ENCODE assay signal across 14 cellular contexts in genomic region chr6:80356000-80356399, GRCh38.
A peak's percentile ranks its signal among the peaks of the same experiment; 100 is the strongest.
DNase-seq lines count a peak whose midpoint lies in the region; ATAC-seq and TF ChIP-seq lines count a peak whose summit lies in the region.
"Had no signal": no experiment of that assay in that cellular context is flagged by ENCODE, and none has a peak within 500 bp of the region (broad histone marks: within the 10 kb centered on the region; RNA-seq: fewer than 3 reads in every experiment).

No MANE protein-coding gene starts in this region.

- no peak overlapping the region for H3K4me3 ChIP-seq in GM23338
- no peak overlapping the region for H3K4me3 ChIP-seq in testis
- H3K4me3 ChIP-seq: GM23248, HAP-1 had no signal

- no peak overlapping the region for H3K18ac ChIP-seq in H9 (ENCODE audit: insufficient read length, low read depth, low read length)

- H3K4me1 ChIP-seq in GM23338 (ENCODE audit: insufficient read depth), result no peaks in the 10 kb centered on the region
- H3K4me1 ChIP-seq in H9 (ENCODE audit: insufficient read depth, low read length), result 0 out of 2 replicates have a peak, but pooled peaks cover 2% of the 10 kb centered on the region
- no peaks in the 10 kb centered on the region for H3K4me1 ChIP-seq in testis
- H3K4me1 ChIP-seq: BE2C, HAP-1 had no signal

- H3K14ac ChIP-seq in H9 (ENCODE audit: insufficient read depth, low read length), result no peak overlapping the region

- H3K4me1 Mint-ChIP-seq in GM23338 (peaks cover 11% of the 10 kb centered on the region), H9 (peaks cover 10 to 25% of the 10 kb centered on the region in 2 experiments), WTC11 (peaks cover 17% of the 10 kb centered on the region)
- H3K4me1 Mint-ChIP-seq: CD4-positive, alpha-beta memory T cell; IgD-negative memory B cell had no signal

- no peak overlapping the region for H3K56ac ChIP-seq in H9 (ENCODE audit: insufficient read length, low read depth, low read length)

- peak; percentile 68 for ATAC-seq in GM23338
- peak; percentile 69 for ATAC-seq in WTC11

- H3K79me2 ChIP-seq in GM23338 (replicated peaks; ENCODE audit: insufficient read depth) (no peaks in the 10 kb centered on the region), H9 (ENCODE audit: insufficient read depth, low read length) (no peaks in the 10 kb centered on the region)

- no peak overlapping the region for H2BK5ac ChIP-seq in H9 (ENCODE audit: insufficient read length, low read length)

- no peaks in the 10 kb centered on the region for H3K79me1 ChIP-seq in H9 (ENCODE audit: insufficient read depth, low read depth, low read length, poor library complexity, severe bottlenecking)

- no peak overlapping the region for H3K23ac ChIP-seq in H9 (ENCODE audit: insufficient read length, low read depth, low read length)

- no peaks in the 10 kb centered on the region for H3K9me3 ChIP-seq in H9 (ENCODE audit: control insufficient read depth, low read depth, low read length)
- H3K9me3 ChIP-seq in testis, result no peaks in the 10 kb centered on the region
- H3K9me3 ChIP-seq: BE2C, HAP-1 had no signal

- H3K36me3 ChIP-seq in GM23338 (ENCODE audit: insufficient read depth) (no peaks in the 10 kb centered on the region), testis (ENCODE audit: low read depth, missing control alignments) (no peaks in the 10 kb centered on the region)
- H3K36me3 ChIP-seq: BE2C, HAP-1 had no signal

- no peaks in the 10 kb centered on the region for H4K20me1 ChIP-seq in GM23338 (replicated peaks; ENCODE audit: insufficient read depth)
- no peaks in the 10 kb centered on the region for H4K20me1 ChIP-seq in H9 (ENCODE audit: control insufficient read depth, insufficient read depth, insufficient read length)

- DNase-seq in GM23338 (ENCODE audit: low spot score) (peak; percentile 42), H9 (peak; percentile 29), WTC11 (ENCODE audit: low spot score) (no peak), iPS DF 19.7 (ENCODE audit: low read depth, low spot score) (peak; percentile 15), AML-193 (lab: John Stamatoyannopoulos, UW) (no peak), testis (no peak)
- no peak for DNase-seq in activated naive CD4-positive, alpha-beta T cell treated with anti-CD3 and anti-CD28 coated beads, Interleukin-2, amount 50 U/mL, for 16 hours
- DNase-seq: BE2C; CD4-positive, alpha-beta memory T cell; GM23248; HFFc6 had no signal

- H4K91ac ChIP-seq in H9 (ENCODE audit: insufficient read length, low read depth, low read length), result no peak overlapping the region

- H3K27me3 Mint-ChIP-seq in GM23338 (ENCODE audit: insufficient read depth, low read depth, poor library complexity) (no peaks in the 10 kb centered on the region), H9 (ENCODE audit: low read depth) (no peaks in the 10 kb centered on the region), WTC11 (ENCODE audit: low read depth) (no peaks in the 10 kb centered on the region)
- H3K27me3 Mint-ChIP-seq: CD4-positive, alpha-beta memory T cell; IgD-negative memory B cell had no signal

- no peak overlapping the region for H2AK5ac ChIP-seq in H9 (ENCODE audit: insufficient read length, low read length)

- TF ChIP-seq CTCF in GM23338 (conservative IDR thresholded peaks at IDR 0.05; ENCODE audit: low read depth in 2 of 2) (no peak), H9 (conservative IDR thresholded peaks at IDR 0.05) (no peak), WTC11 (IDR thresholded peaks at IDR 0.05) (no peak), testis (IDR thresholded peaks at IDR 0.05) (no peak)

- H3K27ac ChIP-seq in GM23338 (ENCODE audit: low read depth) (no peak overlapping the region), H9 (ENCODE audit: insufficient read length, low read depth, low read length) (no peak overlapping the region), testis (no peak overlapping the region)
- H3K27ac ChIP-seq: C4-2B, GM23248 had no signal

- no peak overlapping the region for H4K8ac ChIP-seq in H9 (replicated peaks; ENCODE audit: insufficient read length, low read depth, low read length)

- H2BK12ac ChIP-seq in H9 (ENCODE audit: insufficient read length, low read depth, low read length), result no peak overlapping the region

- H3K9ac ChIP-seq in H9 (ENCODE audit: extremely low read depth, insufficient read length, low read length), result no peak overlapping the region
- H3K9ac ChIP-seq: GM23248 had no signal

- H3K27me3 ChIP-seq in GM23338 (ENCODE audit: insufficient read depth) (no peaks in the 10 kb centered on the region), H9 (ENCODE audit: insufficient read depth, low read length) (no peaks in the 10 kb centered on the region), testis (no peaks in the 10 kb centered on the region)
- H3K27me3 ChIP-seq: BE2C had no signal

- H3K4me2 ChIP-seq in GM23338 (no peak overlapping the region), H9 (ENCODE audit: insufficient read depth, insufficient read length, low read length) (no peak overlapping the region)

- no peak overlapping the region for H2BK15ac ChIP-seq in H9 (ENCODE audit: low read depth, low read length)

- H3K4ac ChIP-seq in H9 (ENCODE audit: low read depth, low read length), result no peak overlapping the region

- no peaks in the 10 kb centered on the region for H3K23me2 ChIP-seq in H9 (ENCODE audit: insufficient read length, low read depth, low read length, poor library complexity, severe bottlenecking)

- H3T11ph ChIP-seq in H9 (ENCODE audit: low read length), result no peak overlapping the region

- no peak for TF ChIP-seq POLR2A in testis (IDR thresholded peaks at IDR 0.05)

- H3K9me2 ChIP-seq in GM23338 (ENCODE audit: insufficient read depth), result no peaks in the 10 kb centered on the region

- H2AFZ ChIP-seq in GM23338 (no peak overlapping the region), H9 (ENCODE audit: low read length) (no peak overlapping the region)
- H2AFZ ChIP-seq: GM23248 had no signal

- no peak overlapping the region for H3K4me3 Mint-ChIP-seq in GM23338
- no peak overlapping the region for H3K4me3 Mint-ChIP-seq in H9
- no peak overlapping the region for H3K4me3 Mint-ChIP-seq in WTC11
- H3K4me3 Mint-ChIP-seq: CD4-positive, alpha-beta memory T cell; HFFc6; IgD-negative memory B cell had no signal

- no peaks in the 10 kb centered on the region for H3K9me3 Mint-ChIP-seq in GM23338
- no peaks in the 10 kb centered on the region for H3K9me3 Mint-ChIP-seq in H9
- H3K9me3 Mint-ChIP-seq in WTC11, result 0 out of 2 replicates have a peak, but pooled peaks cover 1% of the 10 kb centered on the region
- H3K9me3 Mint-ChIP-seq: HFFc6, IgD-negative memory B cell had no signal

- H3K27ac Mint-ChIP-seq in GM23338 (peak overlapping the region; percentile 9; the same call in 1 of the 2 replicates), H9 (peak overlapping the region in 1 of 3 experiments; percentile 90; a peak in 2 of 7 replicates), WTC11 (peak overlapping the region; percentile 26; the same call in 1 of the 2 replicates)
- H3K27ac Mint-ChIP-seq: CD4-positive, alpha-beta memory T cell; HFFc6 had no signal

- no peak overlapping the region for H4K5ac ChIP-seq in H9 (ENCODE audit: insufficient read length, low read depth, low read length)

- peaks cover 4% of the 10 kb centered on the region; the same call in 1 of the 3 replicates for H3K36me3 Mint-ChIP-seq in GM23338 (ENCODE audit: low read depth)
- H3K36me3 Mint-ChIP-seq in H9 (ENCODE audit: insufficient read depth in 1 of 3, low read depth in 3 of 3), result peaks cover 0 to 10% (median 2%) of the 10 kb centered on the region in 3 experiments; a peak in 4 of 7 replicates
- H3K36me3 Mint-ChIP-seq in WTC11, result no peaks in the 10 kb centered on the region; the same call in 1 of the 2 replicates

- H2BK20ac ChIP-seq in H9 (ENCODE audit: low read depth, low read length, poor library complexity, severe bottlenecking), result no peak overlapping the region

- intact Hi-C loops in testis (cut with DNase I; ENCODE audit: low total_unique reads), result no loop called here

- H2BK120ac ChIP-seq in H9 (ENCODE audit: low read depth, low read length, poor library complexity, severe bottlenecking), result no peak overlapping the region

- H3F3A ChIP-seq in GM23338 (replicated peaks; ENCODE audit: low read depth), result no peaks in the 10 kb centered on the region

- no CpG with 5 or more reads among the region's 1 CpG for WGBS in H9 (ENCODE audit: extremely low coverage, insufficient read length, low lambda C conversion rate)
- 93 to 100% methylated on average over 1 of the region's 1 CpG for WGBS in testis, 2 donors

- CTCF ChIA-PET in WTC11 (lab: Charles Lee), result no interaction called here

- POLR2A ChIA-PET in WTC11 (lab: Charles Lee), result no interaction called here

TF ChIP-seq in GM23338, 12 proteins besides CTCF, POLR2A, EP300 and RAD21 (continues in another document):
- no peak for TF ChIP-seq JUNB (IDR thresholded peaks at IDR 0.05; ENCODE audit: unreplicated experiment)
- no peak for TF ChIP-seq ZNF331 (CRISPR knock-in tag; IDR thresholded peaks at IDR 0.05; ENCODE audit: low read depth)
- TF ChIP-seq NANOG (IDR thresholded peaks at IDR 0.05; ENCODE audit: borderline replicate concordance), result no peak
- no peak for TF ChIP-seq CREB1 (CRISPR knock-in tag; IDR thresholded peaks at IDR 0.05; ENCODE audit: low read depth)
- no peak for TF ChIP-seq EZH2phosphoT487 (IDR thresholded peaks at IDR 0.05; ENCODE audit: unreplicated experiment)
- TF ChIP-seq STAT1 (IDR thresholded peaks at IDR 0.05; ENCODE audit: unreplicated experiment), result no peak

TF ChIP-seq in WTC11, 78 proteins besides CTCF, POLR2A, EP300 and RAD21 (continues in another document):
- TF ChIP-seq MAX (CRISPR knock-in tag; IDR thresholded peaks at IDR 0.05), result no peak

Comparison
In these comparisons a context has a peak if more than half of its experiments do, and no peak if none do; other contexts are left out.
1. DNase-seq: peak in GM23338 (single experiment), H9 (single experiment) and iPS DF 19.7 (single experiment); none in WTC11 (single experiment), AML-193 (0 of 2), activated naive CD4-positive, alpha-beta T cell treated with anti-CD3 and anti-CD28 coated beads, Interleukin-2, amount 50 U/mL, for 16 hours (single experiment) and testis (single experiment).